In genomic region chr2:46333912-46334311, GRCh38 we compare ENCODE assay signal across 12 cellular contexts. TPM values are rescaled to one million over a fixed set of nuclear protein-coding genes. Genes with fewer than 3 reads are reported as not detected.
DNase-seq lines count a peak whose midpoint lies in the region; ATAC-seq and TF ChIP-seq lines count a peak whose summit lies in the region.
"Had no signal": no experiment of that assay in that cellular context is flagged by ENCODE, and none has a peak within 500 bp of the region (broad histone marks: within the 10 kb centered on the region; RNA-seq: fewer than 3 reads in every experiment).

No MANE protein-coding gene starts in this region.

- no peak for TF ChIP-seq POLR2A in prostate gland (IDR thresholded peaks at IDR 0.05)

- H3K27me3 Mint-ChIP-seq in activated CD8-positive, alpha-beta T cell treated with anti-CD3 and anti-CD28 coated beads, Interleukin-2, amount 10 ng/mL, durations not matched to agents 7 days and 5 days (ENCODE audit: low read depth): peaks cover 28% of the 10 kb centered on the region

- H3K4me1 ChIP-seq in BLaER1 (peaks cover 93% of the 10 kb centered on the region), prostate gland (replicated peaks) (peaks cover 14% of the 10 kb centered on the region)

- peaks cover 40% of the 10 kb centered on the region for H3K4me1 Mint-ChIP-seq in activated CD8-positive, alpha-beta T cell treated with anti-CD3 and anti-CD28 coated beads, Interleukin-2, amount 10 ng/mL, durations not matched to agents 7 days and 5 days (ENCODE audit: low read depth)
- H3K4me1 Mint-ChIP-seq: natural killer cell had no signal

- no peaks in the 10 kb centered on the region for H3K9me3 ChIP-seq in BLaER1
- no peaks in the 10 kb centered on the region for H3K9me3 ChIP-seq in prostate gland

- H3K4me2 ChIP-seq in BLaER1: peak overlapping the region; percentile 80

- POLR2A ChIA-PET in activated CD8-positive, alpha-beta T cell treated with anti-CD3 and anti-CD28 coated beads, Interleukin-2, amount 10 ng/mL, durations not matched to agents 7 days and 5 days (lab: Charles Lee): no interaction called here

- no peak overlapping the region for H3K4me3 Mint-ChIP-seq in activated CD8-positive, alpha-beta T cell treated with anti-CD3 and anti-CD28 coated beads, Interleukin-2, amount 10 ng/mL, durations not matched to agents 7 days and 5 days
- H3K4me3 Mint-ChIP-seq: activated CD4-positive, alpha-beta T cell treated with anti-CD3 and anti-CD28 coated beads, Interleukin-2, amount 10 ng/mL, durations not matched to agents 7 days and 5 days; natural killer cell had no signal

- no peaks in the 10 kb centered on the region for H3K27me3 ChIP-seq in BLaER1
- H3K27me3 ChIP-seq in prostate gland (replicated peaks; ENCODE audit: insufficient read depth): no peaks in the 10 kb centered on the region

- H3K36me3 ChIP-seq in BLaER1 (no peaks in the 10 kb centered on the region), prostate gland (no peaks in the 10 kb centered on the region)

- TF ChIP-seq CTCF in epithelial cell of proximal tubule (conservative IDR thresholded peaks at IDR 0.05; ENCODE audit: low read depth, low read length): peak; percentile 49
- peak in 2 of 4 experiments; percentile 19 to 32 for TF ChIP-seq CTCF in prostate gland (IDR thresholded peaks at IDR 0.05)

- peak; percentile 50 for DNase-seq in RPMI7951 (ENCODE audit: low read depth)
- no peak for DNase-seq in epithelial cell of proximal tubule (ENCODE audit: low read depth)
- DNase-seq in prostate gland (ENCODE audit: low spot score): no peak
- DNase-seq in activated CD8-positive, alpha-beta T cell treated with anti-CD3 and anti-CD28 coated beads, Interleukin-2, amount 10 ng/mL, durations not matched to agents 7 days and 5 days: no peak
- DNase-seq in MV-4-11 (lab: John Stamatoyannopoulos, UW): no peak
- DNase-seq: activated CD4-positive, alpha-beta T cell treated with anti-CD3 and anti-CD28 coated beads, Interleukin-2, amount 10 ng/mL, durations not matched to agents 7 days and 5 days; effector CD4-positive, alpha-beta T cell; natural killer cell; NCI-H526 treated with DMSO at 0.1 percent for 48 hours had no signal

- ATAC-seq in GM18520 (IDR thresholded peaks at IDR 0.05; ENCODE audit: unreplicated experiment) (no peak), HG03521 (IDR thresholded peaks at IDR 0.05; ENCODE audit: unreplicated experiment) (no peak)
- no peak for ATAC-seq in activated CD8-positive, alpha-beta T cell treated with anti-CD3 and anti-CD28 coated beads, Interleukin-2, amount 10 ng/mL, durations not matched to agents 7 days and 5 days
- ATAC-seq: natural killer cell had no signal

- CTCF ChIA-PET in activated CD8-positive, alpha-beta T cell treated with anti-CD3 and anti-CD28 coated beads, Interleukin-2, amount 10 ng/mL, durations not matched to agents 7 days and 5 days (lab: Charles Lee): interaction anchor here (1.0 to 1.2 kb wide), 3 partner anchors 32 to 36 kb away, joined by 3 to 4 read pairs (median 3); no protein-coding TSS in a partner anchor

- H3K27ac ChIP-seq in BLaER1: no peak overlapping the region; the same call in 1 of the 2 replicates
- H3K27ac ChIP-seq in prostate gland: peak overlapping the region; percentile 69 to 77

- no peak overlapping the region for H3K9ac ChIP-seq in BLaER1

- intact Hi-C loops in prostate gland (cut with DNase I): no loop called here

- no peaks in the 10 kb centered on the region for H3K9me3 Mint-ChIP-seq in activated CD8-positive, alpha-beta T cell treated with anti-CD3 and anti-CD28 coated beads, Interleukin-2, amount 10 ng/mL, durations not matched to agents 7 days and 5 days (ENCODE audit: insufficient read depth)
- H3K9me3 Mint-ChIP-seq: activated CD4-positive, alpha-beta T cell treated with anti-CD3 and anti-CD28 coated beads, Interleukin-2, amount 10 ng/mL, durations not matched to agents 7 days and 5 days; natural killer cell had no signal

- H3K36me3 Mint-ChIP-seq in activated CD8-positive, alpha-beta T cell treated with anti-CD3 and anti-CD28 coated beads, Interleukin-2, amount 10 ng/mL, durations not matched to agents 7 days and 5 days (ENCODE audit: low read depth): no peaks in the 10 kb centered on the region
- H3K36me3 Mint-ChIP-seq: natural killer cell had no signal

- 83% methylated on average over 4 of the region's 4 CpGs for WGBS in prostate gland

- no peak overlapping the region for H3K4me3 ChIP-seq in BLaER1
- H3K4me3 ChIP-seq in epithelial cell of proximal tubule (ENCODE audit: low read depth, low read length): no peak overlapping the region
- H3K4me3 ChIP-seq in prostate gland: no peak overlapping the region

- H4K20me1 ChIP-seq in BLaER1: no peaks in the 10 kb centered on the region

- H3K27ac Mint-ChIP-seq in activated CD8-positive, alpha-beta T cell treated with anti-CD3 and anti-CD28 coated beads, Interleukin-2, amount 10 ng/mL, durations not matched to agents 7 days and 5 days: no peak overlapping the region
- H3K27ac Mint-ChIP-seq: activated CD4-positive, alpha-beta T cell treated with anti-CD3 and anti-CD28 coated beads, Interleukin-2, amount 10 ng/mL, durations not matched to agents 7 days and 5 days; natural killer cell had no signal

RNA-seq across cellular contexts. Expression of gene EPAS1, which starts 36.7 kb away (rescaled TPM):
- 12.3 and 18.5 TPM in 2 replicates for total RNA-seq in RPMI7951 (2014; rRNA removed; shearing (Covaris generic))
- total RNA-seq in epithelial cell of proximal tubule (33.8 and 75.7 TPM in 2 replicates), prostate gland (100 to 1,000 TPM; 109 to 356 TPM)
- total RNA-seq in activated CD8-positive, alpha-beta T cell treated with anti-CD3 and anti-CD28 coated beads, Interleukin-2, amount 10 ng/mL, durations not matched to agents 7 days and 5 days: 10 to 100 TPM; 12.6 to 16.2 TPM
